In genomic region chr2:128433911-128434550, GRCh38 we compare ENCODE assay signal across 15 cellular contexts.
"Had no signal": no experiment of that assay in that cellular context is flagged by ENCODE, and none has a peak within 500 bp of the region (broad histone marks: within the 10 kb centered on the region; RNA-seq: fewer than 3 reads in every experiment).

No MANE protein-coding gene starts in this region.

- H3K27ac ChIP-seq: ascending aorta, esophagus muscularis mucosa, heart right ventricle, parathyroid adenoma had no signal

- H3K9ac ChIP-seq: parathyroid adenoma had no signal

- FAIRE-seq: endothelial cell of umbilical vein had no signal

- H3K27me3 ChIP-seq: ascending aorta, heart right ventricle had no signal

- H3K36me3 ChIP-seq: ascending aorta, esophagus muscularis mucosa, heart right ventricle had no signal

- H3K4me3 ChIP-seq: ascending aorta, esophagus muscularis mucosa, heart right ventricle, mucosa of descending colon had no signal

- H3K4me1 ChIP-seq: ascending aorta, esophagus muscularis mucosa, parathyroid adenoma had no signal

- ATAC-seq: heart right ventricle, mucosa of descending colon had no signal

- DNase-seq: activated B cell treated with CpG ODN at 0.5 μM for 24 hours; activated CD4-positive, alpha-beta memory T cell treated with anti-CD3 and anti-CD28 coated beads, Interleukin-2, amount 10 ng/mL, durations not matched to agents 7 days and 5 days; activated CD4-positive, alpha-beta T cell treated with anti-CD3 and anti-CD28 coated beads for 48 hours; activated naive CD4-positive, alpha-beta T cell treated with anti-CD3 and anti-CD28 coated beads, Interleukin-2, amount 50 U/mL, for 16 hours; activated T-cell treated with anti-CD3 and anti-CD28 coated beads, Interleukin-2, amount 50 U/mL, for 24 hours; effector CD8-positive, alpha-beta T cell; heart right ventricle; mucosa of descending colon; naive B cell; stimulated activated CD4-positive, alpha-beta T cell treated with anti-CD3 and anti-CD28 coated beads, Interleukin-2, amount 100 ng/mL, for 24 hours; stimulated activated naive CD4-positive, alpha-beta T cell treated with Interleukin-2 at 50 U/mL for 16 hours had no signal
